In the genomic region with DNA sequence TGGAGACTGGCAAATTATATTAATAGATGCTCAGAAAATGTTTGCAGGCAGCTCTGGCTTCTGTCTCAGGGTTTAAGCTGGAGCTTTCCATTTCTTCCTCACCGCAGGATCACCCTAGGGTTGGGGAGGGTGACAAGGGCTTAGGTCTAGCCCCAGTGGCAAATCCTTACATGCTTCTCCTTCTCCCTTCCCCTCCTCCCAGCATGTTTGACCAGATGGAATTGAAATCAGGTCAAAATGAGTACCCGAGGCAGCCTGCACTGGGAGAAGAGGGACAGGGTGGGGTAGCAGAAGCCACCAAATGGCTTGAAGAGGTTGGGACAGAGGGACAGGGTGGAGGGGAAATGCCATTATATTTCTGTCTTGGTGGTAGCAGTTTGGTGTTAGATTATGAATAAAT, we compare ENCODE assay signal across 1 cellular context.
TF ChIP-seq lines count a peak whose summit lies in the region.

No MANE protein-coding gene starts in this region.

TF ChIP-seq in H1, 55 proteins besides CTCF, POLR2A, EP300 and RAD21:
- TF ChIP-seq TAF1 (IDR thresholded peaks at IDR 0.05; ENCODE audit: low read depth, low read length) (no peak), CTBP2 (IDR thresholded peaks at IDR 0.05; ENCODE audit: borderline replicate concordance, insufficient read depth, insufficient read length, low read length) (no peak), SP2 (IDR thresholded peaks at IDR 0.05; ENCODE audit: low read length) (no peak), CEBPB (IDR thresholded peaks at IDR 0.05; ENCODE audit: low read depth, low read length) (no peak), CBX5 (IDR thresholded peaks at IDR 0.05; ENCODE audit: low read depth, low read length) (no peak), FOSL1 (IDR thresholded peaks at IDR 0.05; ENCODE audit: insufficient read depth, low read depth, low read length) (no peak), POU5F1 (IDR thresholded peaks at IDR 0.05; ENCODE audit: low read depth, low read length) (no peak), PHF8 (conservative IDR thresholded peaks at IDR 0.05; ENCODE audit: low read depth, low read length) (no peak), NANOG (IDR thresholded peaks at IDR 0.05; ENCODE audit: insufficient read depth, low read depth, low read length, poor library complexity, severe bottlenecking) (no peak), KDM1A (IDR thresholded peaks at IDR 0.05; ENCODE audit: borderline replicate concordance, low read length) (no peak), BRCA1 (IDR thresholded peaks at IDR 0.05; ENCODE audit: low read depth, low read length) (no peak), GTF2F1 (IDR thresholded peaks at IDR 0.05; ENCODE audit: borderline replicate concordance, low read depth, low read length) (no peak), SP1 (IDR thresholded peaks at IDR 0.05; ENCODE audit: low read depth, low read length) (no peak)
- TF ChIP-seq, protein P1, sequence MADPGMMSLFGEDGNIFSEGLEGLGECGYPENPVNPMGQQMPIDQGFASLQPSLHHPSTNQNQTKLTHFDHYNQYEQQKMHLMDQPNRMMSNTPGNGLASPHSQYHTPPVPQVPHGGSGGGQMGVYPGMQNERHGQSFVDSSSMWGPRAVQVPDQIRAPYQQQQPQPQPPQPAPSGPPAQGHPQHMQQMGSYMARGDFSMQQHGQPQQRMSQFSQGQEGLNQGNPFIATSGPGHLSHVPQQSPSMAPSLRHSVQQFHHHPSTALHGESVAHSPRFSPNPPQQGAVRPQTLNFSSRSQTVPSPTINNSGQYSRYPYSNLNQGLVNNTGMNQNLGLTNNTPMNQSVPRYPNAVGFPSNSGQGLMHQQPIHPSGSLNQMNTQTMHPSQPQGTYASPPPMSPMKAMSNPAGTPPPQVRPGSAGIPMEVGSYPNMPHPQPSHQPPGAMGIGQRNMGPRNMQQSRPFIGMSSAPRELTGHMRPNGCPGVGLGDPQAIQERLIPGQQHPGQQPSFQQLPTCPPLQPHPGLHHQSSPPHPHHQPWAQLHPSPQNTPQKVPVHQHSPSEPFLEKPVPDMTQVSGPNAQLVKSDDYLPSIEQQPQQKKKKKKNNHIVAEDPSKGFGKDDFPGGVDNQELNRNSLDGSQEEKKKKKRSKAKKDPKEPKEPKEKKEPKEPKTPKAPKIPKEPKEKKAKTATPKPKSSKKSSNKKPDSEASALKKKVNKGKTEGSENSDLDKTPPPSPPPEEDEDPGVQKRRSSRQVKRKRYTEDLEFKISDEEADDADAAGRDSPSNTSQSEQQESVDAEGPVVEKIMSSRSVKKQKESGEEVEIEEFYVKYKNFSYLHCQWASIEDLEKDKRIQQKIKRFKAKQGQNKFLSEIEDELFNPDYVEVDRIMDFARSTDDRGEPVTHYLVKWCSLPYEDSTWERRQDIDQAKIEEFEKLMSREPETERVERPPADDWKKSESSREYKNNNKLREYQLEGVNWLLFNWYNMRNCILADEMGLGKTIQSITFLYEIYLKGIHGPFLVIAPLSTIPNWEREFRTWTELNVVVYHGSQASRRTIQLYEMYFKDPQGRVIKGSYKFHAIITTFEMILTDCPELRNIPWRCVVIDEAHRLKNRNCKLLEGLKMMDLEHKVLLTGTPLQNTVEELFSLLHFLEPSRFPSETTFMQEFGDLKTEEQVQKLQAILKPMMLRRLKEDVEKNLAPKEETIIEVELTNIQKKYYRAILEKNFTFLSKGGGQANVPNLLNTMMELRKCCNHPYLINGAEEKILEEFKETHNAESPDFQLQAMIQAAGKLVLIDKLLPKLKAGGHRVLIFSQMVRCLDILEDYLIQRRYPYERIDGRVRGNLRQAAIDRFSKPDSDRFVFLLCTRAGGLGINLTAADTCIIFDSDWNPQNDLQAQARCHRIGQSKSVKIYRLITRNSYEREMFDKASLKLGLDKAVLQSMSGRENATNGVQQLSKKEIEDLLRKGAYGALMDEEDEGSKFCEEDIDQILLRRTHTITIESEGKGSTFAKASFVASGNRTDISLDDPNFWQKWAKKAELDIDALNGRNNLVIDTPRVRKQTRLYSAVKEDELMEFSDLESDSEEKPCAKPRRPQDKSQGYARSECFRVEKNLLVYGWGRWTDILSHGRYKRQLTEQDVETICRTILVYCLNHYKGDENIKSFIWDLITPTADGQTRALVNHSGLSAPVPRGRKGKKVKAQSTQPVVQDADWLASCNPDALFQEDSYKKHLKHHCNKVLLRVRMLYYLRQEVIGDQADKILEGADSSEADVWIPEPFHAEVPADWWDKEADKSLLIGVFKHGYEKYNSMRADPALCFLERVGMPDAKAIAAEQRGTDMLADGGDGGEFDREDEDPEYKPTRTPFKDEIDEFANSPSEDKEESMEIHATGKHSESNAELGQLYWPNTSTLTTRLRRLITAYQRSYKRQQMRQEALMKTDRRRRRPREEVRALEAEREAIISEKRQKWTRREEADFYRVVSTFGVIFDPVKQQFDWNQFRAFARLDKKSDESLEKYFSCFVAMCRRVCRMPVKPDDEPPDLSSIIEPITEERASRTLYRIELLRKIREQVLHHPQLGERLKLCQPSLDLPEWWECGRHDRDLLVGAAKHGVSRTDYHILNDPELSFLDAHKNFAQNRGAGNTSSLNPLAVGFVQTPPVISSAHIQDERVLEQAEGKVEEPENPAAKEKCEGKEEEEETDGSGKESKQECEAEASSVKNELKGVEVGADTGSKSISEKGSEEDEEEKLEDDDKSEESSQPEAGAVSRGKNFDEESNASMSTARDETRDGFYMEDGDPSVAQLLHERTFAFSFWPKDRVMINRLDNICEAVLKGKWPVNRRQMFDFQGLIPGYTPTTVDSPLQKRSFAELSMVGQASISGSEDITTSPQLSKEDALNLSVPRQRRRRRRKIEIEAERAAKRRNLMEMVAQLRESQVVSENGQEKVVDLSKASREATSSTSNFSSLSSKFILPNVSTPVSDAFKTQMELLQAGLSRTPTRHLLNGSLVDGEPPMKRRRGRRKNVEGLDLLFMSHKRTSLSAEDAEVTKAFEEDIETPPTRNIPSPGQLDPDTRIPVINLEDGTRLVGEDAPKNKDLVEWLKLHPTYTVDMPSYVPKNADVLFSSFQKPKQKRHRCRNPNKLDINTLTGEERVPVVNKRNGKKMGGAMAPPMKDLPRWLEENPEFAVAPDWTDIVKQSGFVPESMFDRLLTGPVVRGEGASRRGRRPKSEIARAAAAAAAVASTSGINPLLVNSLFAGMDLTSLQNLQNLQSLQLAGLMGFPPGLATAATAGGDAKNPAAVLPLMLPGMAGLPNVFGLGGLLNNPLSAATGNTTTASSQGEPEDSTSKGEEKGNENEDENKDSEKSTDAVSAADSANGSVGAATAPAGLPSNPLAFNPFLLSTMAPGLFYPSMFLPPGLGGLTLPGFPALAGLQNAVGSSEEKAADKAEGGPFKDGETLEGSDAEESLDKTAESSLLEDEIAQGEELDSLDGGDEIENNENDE (IDR thresholded peaks at IDR 0.05; ENCODE audit: insufficient replicate concordance, low read length): no peak
- TF ChIP-seq, protein P2, sequence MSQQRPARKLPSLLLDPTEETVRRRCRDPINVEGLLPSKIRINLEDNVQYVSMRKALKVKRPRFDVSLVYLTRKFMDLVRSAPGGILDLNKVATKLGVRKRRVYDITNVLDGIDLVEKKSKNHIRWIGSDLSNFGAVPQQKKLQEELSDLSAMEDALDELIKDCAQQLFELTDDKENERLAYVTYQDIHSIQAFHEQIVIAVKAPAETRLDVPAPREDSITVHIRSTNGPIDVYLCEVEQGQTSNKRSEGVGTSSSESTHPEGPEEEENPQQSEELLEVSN (IDR thresholded peaks at IDR 0.05): no peak
